ENCODE assay signal across 1 cellular context in the genomic region with DNA sequence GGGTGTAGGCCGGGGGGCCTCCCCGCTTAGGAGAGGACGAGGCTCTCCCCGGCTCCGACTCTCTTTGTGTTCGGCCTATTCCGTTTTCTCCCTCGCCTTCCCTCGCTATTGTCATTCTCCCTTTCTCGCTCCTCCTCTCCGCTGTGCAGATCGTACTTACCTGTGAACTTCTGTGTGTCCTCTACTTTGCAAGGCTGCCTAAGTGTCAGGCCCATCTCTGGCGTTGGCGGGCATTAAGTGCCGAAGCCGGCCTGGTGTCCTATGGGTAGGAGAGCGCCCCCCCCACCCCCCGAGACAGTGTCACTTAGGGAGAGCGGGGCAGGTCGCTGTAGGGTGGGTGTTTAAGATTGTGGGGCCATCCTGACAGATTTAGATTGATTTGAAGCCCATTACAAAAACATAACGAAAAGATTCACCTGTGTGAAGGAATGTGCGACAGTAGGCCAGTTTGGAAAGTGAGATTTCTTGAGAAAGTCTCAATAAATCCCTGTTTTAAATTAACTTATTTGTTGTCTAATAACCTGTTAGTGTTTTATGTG.
TF ChIP-seq lines count a peak whose summit lies in the region.

No MANE protein-coding gene starts in this region.

TF ChIP-seq in K562, 482 proteins besides CTCF, POLR2A, EP300 and RAD21 (continued from another document and continues in another):
- TF ChIP-seq C11orf30 (IDR thresholded peaks at IDR 0.05; ENCODE audit: low read depth) (no peak), DDX20 (tag; IDR thresholded peaks at IDR 0.05; ENCODE audit: low read depth) (no peak), NCOA1 (IDR thresholded peaks at IDR 0.05; ENCODE audit: low read depth) (no peak), SRSF3 (IDR thresholded peaks at IDR 0.05; ENCODE audit: insufficient read depth, low read length) (no peak), BRD9 (IDR thresholded peaks at IDR 0.05; ENCODE audit: low read depth, partially characterized antibody) (no peak), MYBL2 (IDR thresholded peaks at IDR 0.05; ENCODE audit: low read depth) (no peak), MYBL2 (CRISPR knock-in tag; IDR thresholded peaks at IDR 0.05; ENCODE audit: borderline replicate concordance) (no peak), SIN3B (IDR thresholded peaks at IDR 0.05; ENCODE audit: low read depth) (no peak), PCBP2 (IDR thresholded peaks at IDR 0.05; ENCODE audit: low read depth, low read length, poor library complexity, severe bottlenecking) (no peak), XRCC3 (IDR thresholded peaks at IDR 0.05) (no peak), ZNF696 (CRISPR knock-in tag; conservative IDR thresholded peaks at IDR 0.05) (no peak), ETV5 (CRISPR knock-in tag; IDR thresholded peaks at IDR 0.05; ENCODE audit: low read depth) (peak; percentile 19), KAT8 (IDR thresholded peaks at IDR 0.05; ENCODE audit: low read depth) (no peak; the same call in 1 of the 2 replicates), RFX1 (IDR thresholded peaks at IDR 0.05) (no peak), PPARD (CRISPR knock-in tag; IDR thresholded peaks at IDR 0.05) (no peak), ZNF583 (CRISPR knock-in tag; IDR thresholded peaks at IDR 0.05) (no peak), ZNF561 (CRISPR knock-in tag; conservative IDR thresholded peaks at IDR 0.05) (no peak), ZNF764 (CRISPR knock-in tag; IDR thresholded peaks at IDR 0.05; ENCODE audit: low read depth) (no peak), NR2F6 (CRISPR knock-in tag; IDR thresholded peaks at IDR 0.05) (no peak), TEAD4 (IDR thresholded peaks at IDR 0.05; ENCODE audit: low read length) (no peak; the same call in 1 of the 2 replicates), TEAD4 (CRISPR knock-in tag; IDR thresholded peaks at IDR 0.05; ENCODE audit: borderline replicate concordance) (no peak), SAFB (IDR thresholded peaks at IDR 0.05; ENCODE audit: borderline replicate concordance, low read depth, low read length) (no peak)
- TF ChIP-seq, protein P1, sequence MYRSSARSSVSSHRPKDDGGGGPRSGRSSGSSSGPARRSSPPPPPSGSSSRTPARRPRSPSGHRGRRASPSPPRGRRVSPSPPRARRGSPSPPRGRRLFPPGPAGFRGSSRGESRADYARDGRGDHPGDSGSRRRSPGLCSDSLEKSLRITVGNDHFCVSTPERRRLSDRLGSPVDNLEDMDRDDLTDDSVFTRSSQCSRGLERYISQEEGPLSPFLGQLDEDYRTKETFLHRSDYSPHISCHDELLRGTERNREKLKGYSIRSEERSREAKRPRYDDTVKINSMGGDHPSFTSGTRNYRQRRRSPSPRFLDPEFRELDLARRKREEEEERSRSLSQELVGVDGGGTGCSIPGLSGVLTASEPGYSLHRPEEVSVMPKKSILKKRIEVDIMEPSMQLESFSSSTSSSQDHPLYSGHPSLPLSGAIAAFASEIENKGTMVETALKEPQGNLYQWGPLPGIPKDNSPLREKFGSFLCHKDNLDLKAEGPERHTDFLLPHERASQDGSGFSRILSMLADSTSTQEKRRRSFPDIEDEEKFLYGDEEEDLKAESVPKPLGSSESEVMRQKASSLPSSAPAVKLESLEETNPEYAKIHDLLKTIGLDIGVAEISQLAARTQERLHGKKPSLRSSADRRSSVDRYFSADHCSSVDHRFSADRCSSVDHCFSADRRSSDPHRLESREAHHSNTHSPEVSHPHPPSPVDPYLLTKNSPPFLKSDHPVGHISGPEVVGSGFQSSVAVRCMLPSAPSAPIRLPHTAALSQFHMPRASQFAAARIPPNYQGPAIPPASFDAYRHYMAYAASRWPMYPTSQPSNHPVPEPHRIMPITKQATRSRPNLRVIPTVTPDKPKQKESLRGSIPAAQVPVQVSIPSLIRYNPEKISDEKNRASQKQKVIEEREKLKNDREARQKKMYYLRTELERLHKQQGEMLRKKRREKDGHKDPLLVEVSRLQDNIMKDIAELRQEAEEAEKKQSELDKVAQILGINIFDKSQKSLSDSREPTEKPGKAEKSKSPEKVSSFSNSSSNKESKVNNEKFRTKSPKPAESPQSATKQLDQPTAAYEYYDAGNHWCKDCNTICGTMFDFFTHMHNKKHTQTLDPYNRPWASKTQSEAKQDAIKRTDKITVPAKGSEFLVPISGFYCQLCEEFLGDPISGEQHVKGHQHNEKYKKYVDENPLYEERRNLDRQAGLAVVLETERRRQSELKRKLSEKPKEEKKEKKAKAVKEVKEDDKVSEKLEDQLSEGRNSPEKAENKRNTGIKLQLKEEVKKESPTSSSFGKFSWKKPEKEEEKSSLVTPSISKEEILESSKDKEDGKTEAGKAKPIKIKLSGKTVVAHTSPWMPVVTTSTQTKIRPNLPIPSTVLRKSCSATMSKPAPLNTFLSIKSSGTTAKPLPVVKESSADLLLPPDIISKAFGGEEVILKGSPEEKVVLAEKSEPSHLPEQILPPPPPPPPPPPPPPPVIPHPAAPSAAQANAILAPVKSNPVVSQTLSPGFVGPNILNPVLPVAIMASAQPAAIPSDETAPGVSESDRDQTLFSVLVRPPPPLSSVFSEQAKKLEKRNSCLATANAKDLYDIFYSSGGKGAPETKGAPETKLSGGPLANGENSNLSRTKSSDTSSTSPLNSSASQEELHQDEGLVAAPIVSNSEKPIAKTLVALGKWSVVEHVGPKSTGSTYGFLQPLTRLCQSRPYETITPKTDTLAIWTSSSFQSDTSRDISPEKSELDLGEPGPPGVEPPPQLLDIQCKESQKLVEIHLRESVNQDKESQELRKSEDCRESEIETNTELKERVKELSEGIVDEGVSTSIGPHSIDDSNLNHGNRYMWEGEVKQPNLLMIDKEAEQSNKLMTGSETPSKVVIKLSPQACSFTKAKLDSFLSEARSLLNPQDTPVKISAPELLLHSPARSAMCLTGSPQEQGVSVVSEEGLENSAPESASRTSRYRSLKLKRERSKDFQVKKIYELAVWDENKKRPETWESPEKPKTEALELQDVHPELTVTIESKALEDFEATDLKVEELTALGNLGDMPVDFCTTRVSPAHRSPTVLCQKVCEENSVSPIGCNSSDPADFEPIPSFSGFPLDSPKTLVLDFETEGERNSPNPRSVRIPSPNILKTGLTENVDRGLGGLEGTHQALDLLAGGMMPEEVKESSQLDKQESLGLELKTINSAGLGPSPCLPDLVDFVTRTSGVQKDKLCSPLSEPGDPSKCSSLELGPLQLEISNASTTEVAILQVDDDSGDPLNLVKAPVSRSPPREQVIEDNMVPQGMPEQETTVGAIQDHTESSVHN (IDR thresholded peaks at IDR 0.05; ENCODE audit: borderline replicate concordance in 1 of 2, low read depth in 1 of 2), result 0 out of 4 replicates have a peak, but pooled peaks of 1 of the 2 experiments have one; percentile 11
- TF ChIP-seq, protein P2, sequence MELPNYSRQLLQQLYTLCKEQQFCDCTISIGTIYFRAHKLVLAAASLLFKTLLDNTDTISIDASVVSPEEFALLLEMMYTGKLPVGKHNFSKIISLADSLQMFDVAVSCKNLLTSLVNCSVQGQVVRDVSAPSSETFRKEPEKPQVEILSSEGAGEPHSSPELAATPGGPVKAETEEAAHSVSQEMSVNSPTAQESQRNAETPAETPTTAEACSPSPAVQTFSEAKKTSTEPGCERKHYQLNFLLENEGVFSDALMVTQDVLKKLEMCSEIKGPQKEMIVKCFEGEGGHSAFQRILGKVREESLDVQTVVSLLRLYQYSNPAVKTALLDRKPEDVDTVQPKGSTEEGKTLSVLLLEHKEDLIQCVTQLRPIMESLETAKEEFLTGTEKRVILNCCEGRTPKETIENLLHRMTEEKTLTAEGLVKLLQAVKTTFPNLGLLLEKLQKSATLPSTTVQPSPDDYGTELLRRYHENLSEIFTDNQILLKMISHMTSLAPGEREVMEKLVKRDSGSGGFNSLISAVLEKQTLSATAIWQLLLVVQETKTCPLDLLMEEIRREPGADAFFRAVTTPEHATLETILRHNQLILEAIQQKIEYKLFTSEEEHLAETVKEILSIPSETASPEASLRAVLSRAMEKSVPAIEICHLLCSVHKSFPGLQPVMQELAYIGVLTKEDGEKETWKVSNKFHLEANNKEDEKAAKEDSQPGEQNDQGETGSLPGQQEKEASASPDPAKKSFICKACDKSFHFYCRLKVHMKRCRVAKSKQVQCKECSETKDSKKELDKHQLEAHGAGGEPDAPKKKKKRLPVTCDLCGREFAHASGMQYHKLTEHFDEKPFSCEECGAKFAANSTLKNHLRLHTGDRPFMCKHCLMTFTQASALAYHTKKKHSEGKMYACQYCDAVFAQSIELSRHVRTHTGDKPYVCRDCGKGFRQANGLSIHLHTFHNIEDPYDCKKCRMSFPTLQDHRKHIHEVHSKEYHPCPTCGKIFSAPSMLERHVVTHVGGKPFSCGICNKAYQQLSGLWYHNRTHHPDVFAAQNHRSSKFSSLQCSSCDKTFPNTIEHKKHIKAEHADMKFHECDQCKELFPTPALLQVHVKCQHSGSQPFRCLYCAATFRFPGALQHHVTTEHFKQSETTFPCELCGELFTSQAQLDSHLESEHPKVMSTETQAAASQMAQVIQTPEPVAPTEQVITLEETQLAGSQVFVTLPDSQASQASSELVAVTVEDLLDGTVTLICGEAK (IDR thresholded peaks at IDR 0.05), result peak; percentile 45; the same call in 1 of the 2 replicates
- TF ChIP-seq, protein P2 (CRISPR knock-in tag; IDR thresholded peaks at IDR 0.05), result no peak
- TF ChIP-seq, protein P3, sequence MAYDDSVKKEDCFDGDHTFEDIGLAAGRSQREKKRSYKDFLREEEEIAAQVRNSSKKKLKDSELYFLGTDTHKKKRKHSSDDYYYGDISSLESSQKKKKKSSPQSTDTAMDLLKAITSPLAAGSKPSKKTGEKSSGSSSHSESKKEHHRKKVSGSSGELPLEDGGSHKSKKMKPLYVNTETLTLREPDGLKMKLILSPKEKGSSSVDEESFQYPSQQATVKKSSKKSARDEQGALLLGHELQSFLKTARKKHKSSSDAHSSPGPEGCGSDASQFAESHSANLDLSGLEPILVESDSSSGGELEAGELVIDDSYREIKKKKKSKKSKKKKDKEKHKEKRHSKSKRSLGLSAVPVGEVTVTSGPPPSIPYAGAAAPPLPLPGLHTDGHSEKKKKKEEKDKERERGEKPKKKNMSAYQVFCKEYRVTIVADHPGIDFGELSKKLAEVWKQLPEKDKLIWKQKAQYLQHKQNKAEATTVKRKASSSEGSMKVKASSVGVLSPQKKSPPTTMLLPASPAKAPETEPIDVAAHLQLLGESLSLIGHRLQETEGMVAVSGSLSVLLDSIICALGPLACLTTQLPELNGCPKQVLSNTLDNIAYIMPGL (CRISPR knock-in tag; IDR thresholded peaks at IDR 0.05), result no peak; the same call in 1 of the 2 replicates
- TF ChIP-seq, protein P4, sequence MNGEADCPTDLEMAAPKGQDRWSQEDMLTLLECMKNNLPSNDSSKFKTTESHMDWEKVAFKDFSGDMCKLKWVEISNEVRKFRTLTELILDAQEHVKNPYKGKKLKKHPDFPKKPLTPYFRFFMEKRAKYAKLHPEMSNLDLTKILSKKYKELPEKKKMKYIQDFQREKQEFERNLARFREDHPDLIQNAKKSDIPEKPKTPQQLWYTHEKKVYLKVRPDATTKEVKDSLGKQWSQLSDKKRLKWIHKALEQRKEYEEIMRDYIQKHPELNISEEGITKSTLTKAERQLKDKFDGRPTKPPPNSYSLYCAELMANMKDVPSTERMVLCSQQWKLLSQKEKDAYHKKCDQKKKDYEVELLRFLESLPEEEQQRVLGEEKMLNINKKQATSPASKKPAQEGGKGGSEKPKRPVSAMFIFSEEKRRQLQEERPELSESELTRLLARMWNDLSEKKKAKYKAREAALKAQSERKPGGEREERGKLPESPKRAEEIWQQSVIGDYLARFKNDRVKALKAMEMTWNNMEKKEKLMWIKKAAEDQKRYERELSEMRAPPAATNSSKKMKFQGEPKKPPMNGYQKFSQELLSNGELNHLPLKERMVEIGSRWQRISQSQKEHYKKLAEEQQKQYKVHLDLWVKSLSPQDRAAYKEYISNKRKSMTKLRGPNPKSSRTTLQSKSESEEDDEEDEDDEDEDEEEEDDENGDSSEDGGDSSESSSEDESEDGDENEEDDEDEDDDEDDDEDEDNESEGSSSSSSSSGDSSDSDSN (IDR thresholded peaks at IDR 0.05; ENCODE audit: borderline replicate concordance in 1 of 2, low read depth in 2 of 2, low read length in 2 of 2), result no peak
- TF ChIP-seq, protein P5, sequence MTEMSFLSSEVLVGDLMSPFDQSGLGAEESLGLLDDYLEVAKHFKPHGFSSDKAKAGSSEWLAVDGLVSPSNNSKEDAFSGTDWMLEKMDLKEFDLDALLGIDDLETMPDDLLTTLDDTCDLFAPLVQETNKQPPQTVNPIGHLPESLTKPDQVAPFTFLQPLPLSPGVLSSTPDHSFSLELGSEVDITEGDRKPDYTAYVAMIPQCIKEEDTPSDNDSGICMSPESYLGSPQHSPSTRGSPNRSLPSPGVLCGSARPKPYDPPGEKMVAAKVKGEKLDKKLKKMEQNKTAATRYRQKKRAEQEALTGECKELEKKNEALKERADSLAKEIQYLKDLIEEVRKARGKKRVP (CRISPR knock-in tag; IDR thresholded peaks at IDR 0.05), result no peak
